ENCODE assay signal across 9 cellular contexts in the genomic region with DNA sequence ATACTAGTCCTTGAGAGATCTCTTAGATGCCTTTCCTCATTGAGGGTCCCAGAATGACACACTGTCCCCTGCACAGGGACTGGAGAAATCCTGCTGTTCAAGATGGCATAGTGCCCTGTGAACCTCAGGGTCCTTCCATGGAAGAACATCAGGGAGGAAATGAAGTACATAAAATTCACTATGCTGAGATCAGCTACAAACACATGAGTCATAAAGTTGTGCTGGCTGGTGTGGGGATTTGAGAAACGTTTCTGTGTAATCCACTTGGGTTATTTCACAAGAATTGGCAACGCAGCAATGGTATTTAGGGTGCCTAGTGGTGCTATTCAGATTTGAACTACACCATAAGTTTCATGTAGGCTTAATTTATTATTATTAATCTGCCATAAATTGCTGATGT.
DNase-seq lines count a peak whose midpoint lies in the region; ATAC-seq and TF ChIP-seq lines count a peak whose summit lies in the region.
"Had no signal": no experiment of that assay in that cellular context is flagged by ENCODE, and none has a peak within 500 bp of the region (broad histone marks: within the 10 kb centered on the region; RNA-seq: fewer than 3 reads in every experiment).

No MANE protein-coding gene starts in this region.

- no peak for ATAC-seq in GM19463 (IDR thresholded peaks at IDR 0.05; ENCODE audit: unreplicated experiment)

- DNase-seq in Daoy (ENCODE audit: low read depth) (peak; percentile 56), RPMI7951 (ENCODE audit: low read depth) (peak; percentile 83), fibroblast of lung (ENCODE audit: low read depth in 2 of 2) (peak; percentile 89 to 97), progenitor cell of endocrine pancreas (ENCODE audit: low spot score, unreplicated experiment) (no peak), NCI-H510A (lab: John Stamatoyannopoulos, UW) (no peak), SW 1271 (lab: John Stamatoyannopoulos, UW) (no peak), NCI-H1048 (lab: John Stamatoyannopoulos, UW) (no peak)
- DNase-seq: NCI-H1417 treated with DMSO at 0.1 percent for 48 hours had no signal

- H3K4me2 ChIP-seq in fibroblast of lung (ENCODE audit: extremely low read depth, insufficient read depth, low read length), result peak overlapping the region; percentile 1

- peak overlapping the region; percentile 39 for H3K27ac Mint-ChIP-seq in progenitor cell of endocrine pancreas

- H2AFZ ChIP-seq in fibroblast of lung (ENCODE audit: low read length), result no peak overlapping the region

- H3K27me3 ChIP-seq in fibroblast of lung (ENCODE audit: control insufficient read depth, insufficient read depth, low read length), result no peaks in the 10 kb centered on the region

- H3K36me3 ChIP-seq in fibroblast of lung (ENCODE audit: control insufficient read depth, insufficient read depth, low read length), result no peaks in the 10 kb centered on the region

- no peak overlapping the region for H3K9ac ChIP-seq in fibroblast of lung (ENCODE audit: insufficient read depth, low read length)

- TF ChIP-seq CTCF in fibroblast of lung (conservative IDR thresholded peaks at IDR 0.05 in 1 of 2, IDR thresholded peaks at IDR 0.05 in 1 of 2; ENCODE audit: low read depth in 1 of 2, low read length in 2 of 2) (no peak), progenitor cell of endocrine pancreas (IDR thresholded peaks at IDR 0.05; ENCODE audit: unreplicated experiment) (no peak)

- H3K4me3 ChIP-seq in fibroblast of lung (replicated peaks in 1 of 4; ENCODE audit: control extremely low read depth in 1 of 4, insufficient read depth in 1 of 4, low read depth in 3 of 4, low read length in 4 of 4), result no peak overlapping the region

- H4K20me1 ChIP-seq in fibroblast of lung (ENCODE audit: control insufficient read depth, extremely low read depth, insufficient read depth, low read length), result no peaks in the 10 kb centered on the region

- H3K27ac ChIP-seq in fibroblast of lung (ENCODE audit: insufficient read depth, low read length), result peak overlapping the region; percentile 61

- peaks cover 5% of the 10 kb centered on the region for H3K36me3 Mint-ChIP-seq in progenitor cell of endocrine pancreas (ENCODE audit: insufficient read depth)

- no peaks in the 10 kb centered on the region for H3K9me3 ChIP-seq in fibroblast of lung (ENCODE audit: control insufficient read depth, insufficient read depth, low read depth, low read length)

- peaks cover 27% of the 10 kb centered on the region for H3K4me1 Mint-ChIP-seq in progenitor cell of endocrine pancreas (ENCODE audit: low read depth)

- H3K4me3 Mint-ChIP-seq in progenitor cell of endocrine pancreas (ENCODE audit: low read depth), result no peak overlapping the region

- H3K4me1 ChIP-seq in fibroblast of lung (ENCODE audit: control insufficient read depth, extremely low read depth, insufficient read depth, low read length), result peaks cover 19% of the 10 kb centered on the region

- H3K27me3 Mint-ChIP-seq in progenitor cell of endocrine pancreas, result no peaks in the 10 kb centered on the region

- H3K79me2 ChIP-seq in fibroblast of lung (ENCODE audit: control insufficient read depth, insufficient read depth, low read length), result peaks cover 8% of the 10 kb centered on the region

- H3K9me3 Mint-ChIP-seq in progenitor cell of endocrine pancreas (ENCODE audit: low read depth), result peaks cover 2% of the 10 kb centered on the region

Comparison
In these comparisons a context has a peak if more than half of its experiments do, and no peak if none do; other contexts are left out.
1. DNase-seq: peak in Daoy (single experiment), RPMI7951 (single experiment) and fibroblast of lung (2 of 2); none in progenitor cell of endocrine pancreas (single experiment), NCI-H510A (single experiment), SW 1271 (0 of 2) and NCI-H1048 (single experiment).